ENCODE assay signal across 7 cellular contexts in the genomic region with DNA sequence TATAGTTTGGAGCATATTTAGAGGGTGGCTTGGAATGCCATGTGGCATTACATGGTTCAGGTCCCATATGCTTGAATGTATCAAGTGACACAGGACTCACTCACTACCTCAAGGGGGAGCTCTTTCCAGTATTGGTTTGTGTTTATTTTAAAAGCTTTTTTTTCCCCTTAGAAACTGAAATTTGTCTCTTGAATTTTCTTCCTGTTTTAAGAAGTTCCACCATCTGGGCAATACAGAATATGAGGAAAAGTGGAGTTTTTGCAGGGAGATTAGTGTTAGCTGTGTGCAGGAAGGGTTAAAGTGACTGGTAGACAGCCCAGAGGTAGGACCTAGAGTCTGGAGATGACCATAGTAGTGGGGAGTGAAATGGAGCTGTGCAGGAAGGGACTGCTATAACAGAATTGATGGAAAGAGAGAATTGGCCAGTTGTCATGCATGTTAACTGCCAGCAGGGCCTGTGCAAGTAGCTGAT. TPM values are rescaled to one million over a fixed set of nuclear protein-coding genes. Genes with fewer than 3 reads are reported as not detected.
DNase-seq lines count a peak whose midpoint lies in the region; ATAC-seq and TF ChIP-seq lines count a peak whose summit lies in the region.

No MANE protein-coding gene starts in this region.

- H3K9ac ChIP-seq in SK-N-SH: no peak overlapping the region

- ATAC-seq in HG03432 (IDR thresholded peaks at IDR 0.05; ENCODE audit: unreplicated experiment): peak; percentile 43
- peak; percentile 57 for ATAC-seq in stimulated activated effector memory CD8-positive, alpha-beta T cell treated with anti-CD3 and anti-CD28 coated beads, Interleukin-12 subunit alpha, Interleukin-12 subunit beta, amount 100 ng/mL, for 72 hours
- no peak for ATAC-seq in activated CD4-positive, CD25-positive, alpha-beta regulatory T cell treated with anti-CD3 and anti-CD28 coated beads, Interleukin-2, amount 50 U/mL, for 24 hours

- peaks cover 87% of the 10 kb centered on the region for H4K20me1 ChIP-seq in SK-N-SH (ENCODE audit: insufficient read depth)

- no peak overlapping the region for H3K27ac ChIP-seq in SK-N-SH (ENCODE audit: low read depth in 2 of 2, low read length in 1 of 2)

- peaks cover 97% of the 10 kb centered on the region for H3K79me2 ChIP-seq in SK-N-SH (ENCODE audit: insufficient read depth)

- no peak for TF ChIP-seq EP300 in SK-N-SH (IDR thresholded peaks at IDR 0.05; ENCODE audit: borderline replicate concordance in 1 of 2, low read depth in 1 of 2, low read length in 1 of 2)

- H3K9me3 Mint-ChIP-seq in stimulated activated effector memory CD8-positive, alpha-beta T cell treated with anti-CD3 and anti-CD28 coated beads, Interleukin-12 subunit alpha, Interleukin-12 subunit beta, amount 100 ng/mL, for 72 hours: no peaks in the 10 kb centered on the region

- H3K36me3 Mint-ChIP-seq in stimulated activated effector memory CD8-positive, alpha-beta T cell treated with anti-CD3 and anti-CD28 coated beads, Interleukin-12 subunit alpha, Interleukin-12 subunit beta, amount 100 ng/mL, for 72 hours: peaks cover 19% of the 10 kb centered on the region

- peak; percentile 70 for TF ChIP-seq CTCF in SK-N-SH (IDR thresholded peaks at IDR 0.05)

- peaks cover 9 to 23% of the 10 kb centered on the region in 2 experiments for H3K36me3 ChIP-seq in SK-N-SH (replicated peaks in 1 of 2; ENCODE audit: control insufficient read depth in 1 of 2, insufficient read depth in 2 of 2, low read length in 1 of 2)

- DNase-seq in EL: peak; percentile 53
- DNase-seq in SK-N-SH: peak; percentile 52
- DNase-seq in glomerular visceral epithelial cell (ENCODE audit: extremely low spot score): peak; percentile 33
- DNase-seq in stimulated activated effector memory CD8-positive, alpha-beta T cell treated with anti-CD3 and anti-CD28 coated beads, Interleukin-12 subunit alpha, Interleukin-12 subunit beta, amount 100 ng/mL, for 72 hours (ENCODE audit: low spot score in 2 of 2): no peak
- no peak for DNase-seq in kidney glomerular epithelial cell (lab: John Stamatoyannopoulos, UW)

- POLR2A ChIA-PET in SK-N-SH (lab: Yijun Ruan, JAX): interaction anchor here (0.6 kb wide), 2 partner anchors 333 to 552 kb away, joined by 3 to 4 read pairs; no protein-coding TSS in a partner anchor

- CTCF ChIA-PET in SK-N-SH (lab: Yijun Ruan, JAX): interaction anchor here (0.5 to 4.1 kb wide), 30 partner anchors 9 to 486 kb away, joined by 3 to 28 read pairs (median 4); partner anchors contain the start of gene CTNNA1

- no peaks in the 10 kb centered on the region for H3K27me3 ChIP-seq in SK-N-SH (ENCODE audit: insufficient read depth)

- peaks cover 4 to 17% of the 10 kb centered on the region in 2 experiments; a peak in 3 of 4 replicates for H3K4me1 ChIP-seq in SK-N-SH (ENCODE audit: control insufficient read depth in 1 of 2, insufficient read depth in 2 of 2, low read depth in 1 of 2, low read length in 1 of 2)

- no peak overlapping the region for H3K4me3 Mint-ChIP-seq in stimulated activated effector memory CD8-positive, alpha-beta T cell treated with anti-CD3 and anti-CD28 coated beads, Interleukin-12 subunit alpha, Interleukin-12 subunit beta, amount 100 ng/mL, for 72 hours

- H3K4me2 ChIP-seq in SK-N-SH: no peak overlapping the region

- H3K4me3 ChIP-seq in SK-N-SH (ENCODE audit: low read depth in 2 of 2, low read length in 1 of 2): no peak overlapping the region; a peak in 1 of 4 replicates

- H3K4me1 Mint-ChIP-seq in stimulated activated effector memory CD8-positive, alpha-beta T cell treated with anti-CD3 and anti-CD28 coated beads, Interleukin-12 subunit alpha, Interleukin-12 subunit beta, amount 100 ng/mL, for 72 hours: peaks cover 14% of the 10 kb centered on the region

- no peak overlapping the region for H2AFZ ChIP-seq in SK-N-SH (ENCODE audit: low read depth)

- H3K27ac Mint-ChIP-seq in stimulated activated effector memory CD8-positive, alpha-beta T cell treated with anti-CD3 and anti-CD28 coated beads, Interleukin-12 subunit alpha, Interleukin-12 subunit beta, amount 100 ng/mL, for 72 hours: no peak overlapping the region

- no peaks in the 10 kb centered on the region for H3K9me3 ChIP-seq in SK-N-SH

- no peaks in the 10 kb centered on the region for H3K9me2 ChIP-seq in SK-N-SH

- peak; percentile 52 for TF ChIP-seq RAD21 in SK-N-SH (IDR thresholded peaks at IDR 0.05; ENCODE audit: low read length)

- H3F3A ChIP-seq in SK-N-SH (replicated peaks; ENCODE audit: insufficient read depth): peaks cover 11% of the 10 kb centered on the region

TF ChIP-seq in SK-N-SH, 30 proteins besides CTCF, POLR2A, EP300 and RAD21:
- TF ChIP-seq SMC3 (IDR thresholded peaks at IDR 0.05; ENCODE audit: low read depth, low read length): peak; percentile 8; the same call in 1 of the 2 replicates
- no peak for TF ChIP-seq TCF12 (IDR thresholded peaks at IDR 0.05)
- no peak for TF ChIP-seq FOSL2 (IDR thresholded peaks at IDR 0.05; ENCODE audit: borderline replicate concordance, low read depth)
- no peak for TF ChIP-seq USF1 (IDR thresholded peaks at IDR 0.05; ENCODE audit: borderline replicate concordance, low read depth)

RNA-seq across cellular contexts. Expression of gene CTNNA1, which starts 36.6 kb away (rescaled TPM):
- polyA plus RNA-seq in SK-N-SH (2012; rRNA removed): 118 and 130 TPM in 2 replicates
- 122 and 123 TPM in 2 replicates for polyA plus RNA-seq in SK-N-SH (2012; cell fraction: cytosol; rRNA removed)
- polyA plus RNA-seq in SK-N-SH (2012; cell fraction: nucleus; rRNA removed): 161 and 184 TPM in 2 replicates

Comparison
In these comparisons a context has a peak if more than half of its experiments do, and no peak if none do; other contexts are left out.
1. DNase-seq: peak in EL (single experiment), SK-N-SH (single experiment) and glomerular visceral epithelial cell (single experiment); none in stimulated activated effector memory CD8-positive, alpha-beta T cell treated with anti-CD3 and anti-CD28 coated beads, Interleukin-12 subunit alpha, Interleukin-12 subunit beta, amount 100 ng/mL, for 72 hours (0 of 2) and kidney glomerular epithelial cell (single experiment).
2. ATAC-seq: peak in HG03432 (single experiment) and stimulated activated effector memory CD8-positive, alpha-beta T cell treated with anti-CD3 and anti-CD28 coated beads, Interleukin-12 subunit alpha, Interleukin-12 subunit beta, amount 100 ng/mL, for 72 hours (single experiment); none in activated CD4-positive, CD25-positive, alpha-beta regulatory T cell treated with anti-CD3 and anti-CD28 coated beads, Interleukin-2, amount 50 U/mL, for 24 hours (0 of 2).